Comparison of ENCODE assay signal across 18 cellular contexts in the genomic region with DNA sequence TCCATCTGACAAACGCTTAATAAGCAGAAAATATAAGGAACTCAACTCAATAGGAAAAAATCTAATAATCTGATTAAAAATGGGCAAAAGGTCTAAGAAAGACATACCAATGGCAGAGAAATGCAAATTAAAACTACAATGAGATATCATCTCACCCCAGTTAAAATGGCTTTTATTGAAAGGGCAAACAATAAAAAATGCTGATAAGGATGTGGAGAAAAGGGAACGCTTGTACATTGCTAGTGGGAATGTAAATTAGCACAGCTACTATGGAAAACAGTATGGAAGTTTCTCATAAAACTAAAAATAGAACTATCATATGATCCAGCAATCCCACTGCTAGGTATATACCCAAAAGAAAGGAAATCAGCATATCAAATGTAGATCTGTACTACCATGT.
"Had no signal": no experiment of that assay in that cellular context is flagged by ENCODE, and none has a peak within 500 bp of the region (broad histone marks: within the 10 kb centered on the region; RNA-seq: fewer than 3 reads in every experiment).

No MANE protein-coding gene starts in this region.

- DNase-seq: KBM-7, MG63, NCI-H1105, NCI-H1417, NCI-H1436 treated with DMSO at 0.1 percent for 48 hours, NCI-H1694, NCI-H187 treated with DMSO at 0.1 percent for 48 hours, NCI-H2081 treated with DMSO at 0.1 percent for 48 hours, NCI-H2171, NCI-H226, NCI-H446, NCI-H510A treated with DMSO at 0.1 percent for 48 hours, NCI-H774, PC-3, SHP77, T-helper 2 cell had no signal

- H3K27me3 ChIP-seq: MG63 had no signal

- ATAC-seq: Panc1, PC-3 had no signal

- H3K27ac ChIP-seq: RWPE1 had no signal

- H3K9me3 ChIP-seq: MG63 had no signal

- H3K36me3 ChIP-seq: MG63 had no signal

- H3K4me3 ChIP-seq: MG63 had no signal
